11 cellular contexts compared by ENCODE assay signal in the genomic region with DNA sequence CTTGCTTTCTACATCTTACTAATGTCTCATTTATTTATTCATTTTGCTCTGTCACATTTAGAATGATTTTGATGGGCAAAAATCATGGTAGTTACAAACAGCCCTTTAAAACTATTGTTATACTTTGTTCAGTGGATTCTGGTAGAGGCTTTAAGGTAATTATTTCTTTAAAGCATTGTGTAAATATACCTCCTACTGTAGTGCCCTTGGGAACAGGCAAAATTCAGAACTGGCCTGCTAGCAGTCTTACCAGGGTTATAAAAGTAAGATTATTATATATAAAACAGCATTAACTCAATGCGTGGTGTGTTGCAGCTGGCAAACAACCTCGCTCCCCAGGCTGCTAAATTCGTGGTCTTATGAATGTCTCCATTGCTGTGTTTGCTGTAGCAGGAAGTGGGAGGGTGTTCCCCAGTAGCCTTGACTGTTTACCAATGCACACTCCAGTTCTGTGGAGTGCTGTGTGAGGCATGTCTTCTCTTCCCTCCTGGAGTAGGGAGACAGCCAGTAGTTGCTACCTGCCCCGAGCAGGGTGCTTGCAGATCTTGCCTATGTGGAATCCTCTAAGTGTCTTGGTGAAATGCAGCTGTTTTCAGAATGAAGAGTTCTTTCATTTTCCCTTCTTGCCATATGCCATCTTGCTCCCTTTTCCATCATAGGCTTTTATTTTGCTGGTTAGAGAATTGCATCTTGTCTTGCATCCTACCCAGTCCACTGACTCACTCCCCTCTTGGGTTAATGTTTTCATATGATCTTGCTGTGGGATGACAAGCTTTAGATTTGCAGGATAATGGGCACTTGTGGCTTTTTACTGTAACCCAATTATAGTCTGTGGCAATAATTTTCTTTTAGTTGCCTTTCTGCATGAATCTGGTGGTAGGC. TPM values are rescaled to one million over a fixed set of nuclear protein-coding genes. Genes with fewer than 3 reads are reported as not detected.
DNase-seq lines count a peak whose midpoint lies in the region; ATAC-seq and TF ChIP-seq lines count a peak whose summit lies in the region.
"Had no signal": no experiment of that assay in that cellular context is flagged by ENCODE, and none has a peak within 500 bp of the region (broad histone marks: within the 10 kb centered on the region; RNA-seq: fewer than 3 reads in every experiment).

No MANE protein-coding gene starts in this region.

- WGBS in IMR-90 (ENCODE audit: extremely low coverage in 2 of 2, insufficient read length in 1 of 2), 2 experiments: no CpG with 5 or more reads among the region's 4 CpGs
- WGBS in mesenchymal stem cell: 84% methylated on average over 3 of the region's 4 CpGs

- TF ChIP-seq CTCF in IMR-90 (conservative IDR thresholded peaks at IDR 0.05; ENCODE audit: low read depth, low read length): no peak

- no peak overlapping the region for H4K5ac ChIP-seq in IMR-90 (ENCODE audit: low read depth, low read length)

- H3K4me1 Mint-ChIP-seq in activated CD8-positive, alpha-beta T cell treated with anti-CD3 and anti-CD28 coated beads, Interleukin-2, amount 10 ng/mL, durations not matched to agents 7 days and 5 days (ENCODE audit: low read depth): peaks cover 59% of the 10 kb centered on the region

- H3K4ac ChIP-seq in IMR-90 (ENCODE audit: low read depth, low read length) (no peak overlapping the region), mesenchymal stem cell (ENCODE audit: low read depth in 1 of 2, low read length in 2 of 2) (no peak overlapping the region)

- no peak for TF ChIP-seq RAD21 in IMR-90 (IDR thresholded peaks at IDR 0.05; ENCODE audit: low read length)

- H4K91ac ChIP-seq in IMR-90 (ENCODE audit: insufficient read depth, low read depth, low read length): no peak overlapping the region
- no peak overlapping the region for H4K91ac ChIP-seq in mesenchymal stem cell (ENCODE audit: low read length)

- no peak overlapping the region for H2BK20ac ChIP-seq in IMR-90 (ENCODE audit: low read depth, low read length)

- CTCF ChIA-PET in IMR-90 (lab: Yijun Ruan, JAX): no interaction called here
- CTCF ChIA-PET in activated CD8-positive, alpha-beta T cell treated with anti-CD3 and anti-CD28 coated beads, Interleukin-2, amount 10 ng/mL, durations not matched to agents 7 days and 5 days (lab: Charles Lee): interaction anchor here (0.7 to 2.3 kb wide), 5 partner anchors 11 to 41 kb away, joined by 3 to 7 read pairs (median 4); no protein-coding TSS in a partner anchor

- no peaks in the 10 kb centered on the region for H3K27me3 ChIP-seq in IMR-90 (ENCODE audit: control insufficient read depth, insufficient read depth, low read length)
- H3K27me3 ChIP-seq in mesenchymal stem cell (ENCODE audit: control insufficient read depth in 1 of 2, insufficient read depth in 1 of 2, low read length in 2 of 2): no peaks in the 10 kb centered on the region
- H3K27me3 ChIP-seq: esophagus muscularis mucosa had no signal

- H4K8ac ChIP-seq in IMR-90 (ENCODE audit: low read depth in 2 of 2, low read length in 2 of 2) (no peak overlapping the region), mesenchymal stem cell (ENCODE audit: low read length) (no peak overlapping the region)

- peaks cover 18% of the 10 kb centered on the region; the same call in 1 of the 2 replicates for H4K20me1 ChIP-seq in IMR-90 (ENCODE audit: insufficient read depth, low read length)

- no peak overlapping the region for H3K56ac ChIP-seq in IMR-90 (ENCODE audit: extremely low read depth, insufficient read depth, low read length)

- H3K27ac Mint-ChIP-seq in activated CD8-positive, alpha-beta T cell treated with anti-CD3 and anti-CD28 coated beads, Interleukin-2, amount 10 ng/mL, durations not matched to agents 7 days and 5 days: peak overlapping the region; percentile 95

- H3K4me2 ChIP-seq in IMR-90 (ENCODE audit: low read depth, low read length) (no peak overlapping the region), mesenchymal stem cell (ENCODE audit: low read length, poor library complexity, severe bottlenecking) (peak overlapping the region; percentile 34)

- DNase-seq in DMS53 (lab: John Stamatoyannopoulos, UW) (peak; percentile 67), IMR-90 (peak; percentile 40), mesenchymal stem cell (peak; percentile 33), hepatic stellate cell (ENCODE audit: low spot score) (no peak), erythroblast (lab: John Stamatoyannopoulos, UW) (no peak)
- DNase-seq in activated CD8-positive, alpha-beta T cell treated with anti-CD3 and anti-CD28 coated beads, Interleukin-2, amount 10 ng/mL, durations not matched to agents 7 days and 5 days: peak; percentile 54
- DNase-seq: aorta, kidney glomerular epithelial cell, NCI-H526 treated with DMSO at 0.1 percent for 48 hours had no signal

- H3K9ac ChIP-seq in IMR-90 (ENCODE audit: low read depth, low read length): no peak overlapping the region
- no peak overlapping the region for H3K9ac ChIP-seq in mesenchymal stem cell (ENCODE audit: low read length)

- H2AK5ac ChIP-seq in IMR-90 (ENCODE audit: low read depth, low read length) (no peak overlapping the region), mesenchymal stem cell (ENCODE audit: low read length, severe bottlenecking) (no peak overlapping the region)

- H2BK5ac ChIP-seq in IMR-90 (ENCODE audit: low read depth, low read length, poor library complexity, severe bottlenecking) (peak overlapping the region; percentile 2), mesenchymal stem cell (ENCODE audit: low read depth, low read length, poor library complexity, severe bottlenecking) (no peak overlapping the region)

- H3K23ac ChIP-seq in IMR-90 (ENCODE audit: low read depth, low read length) (no peak overlapping the region), mesenchymal stem cell (ENCODE audit: low read length in 2 of 2) (no peak overlapping the region)

- no peak overlapping the region for H2BK120ac ChIP-seq in IMR-90 (ENCODE audit: low read depth, low read length)
- H2BK120ac ChIP-seq in mesenchymal stem cell (ENCODE audit: low read depth, low read length): no peak overlapping the region

- POLR2A ChIA-PET in IMR-90 (lab: Charles Lee; ENCODE audit: unreplicated experiment): no interaction called here
- POLR2A ChIA-PET in activated CD8-positive, alpha-beta T cell treated with anti-CD3 and anti-CD28 coated beads, Interleukin-2, amount 10 ng/mL, durations not matched to agents 7 days and 5 days (lab: Charles Lee): interaction anchor here (0.6 to 3.3 kb wide), 9 partner anchors 8 to 288 kb away, joined by 3 to 16 read pairs (median 4); partner anchors contain the start of gene IGF2R

- H2BK15ac ChIP-seq in IMR-90 (ENCODE audit: low read depth, low read length) (no peak overlapping the region), mesenchymal stem cell (ENCODE audit: low read depth, poor library complexity, severe bottlenecking) (no peak overlapping the region)

- no TSS peak for BruUV-seq in IMR-90 (replicated peaks; lab: Mats Ljungman, UMichigan)

- dilution Hi-C loops in IMR-90 (cut with HindIII; ENCODE audit: low sequenced_read_pairs, unreplicated experiment): no loop called here

- H3K9me3 Mint-ChIP-seq in activated CD8-positive, alpha-beta T cell treated with anti-CD3 and anti-CD28 coated beads, Interleukin-2, amount 10 ng/mL, durations not matched to agents 7 days and 5 days (ENCODE audit: insufficient read depth): no peaks in the 10 kb centered on the region

- intact Hi-C loops in IMR-90 (cut with micrococcal nuclease): no loop called here

- peaks cover 12 to 42% of the 10 kb centered on the region in 2 experiments for H3K79me1 ChIP-seq in IMR-90 (ENCODE audit: low read depth in 1 of 2, low read length in 2 of 2)
- H3K79me1 ChIP-seq in mesenchymal stem cell (replicated peaks; ENCODE audit: low read length, poor library complexity, severe bottlenecking): peaks cover 27% of the 10 kb centered on the region

- H2BK12ac ChIP-seq in mesenchymal stem cell (ENCODE audit: low read length in 2 of 2): no peak overlapping the region

- H3K9me3 ChIP-seq in IMR-90 (ENCODE audit: control insufficient read depth, insufficient read depth, low read length): no peaks in the 10 kb centered on the region
- H3K9me3 ChIP-seq in mesenchymal stem cell (ENCODE audit: control insufficient read depth, low read length): no peaks in the 10 kb centered on the region
- H3K9me3 ChIP-seq: esophagus muscularis mucosa had no signal

- H3K4me1 ChIP-seq in IMR-90 (ENCODE audit: control insufficient read depth, insufficient read depth, low read length) (0 out of 2 replicates have a peak, but pooled peaks cover 2% of the 10 kb centered on the region), mesenchymal stem cell (ENCODE audit: control insufficient read depth, insufficient read depth, low read depth, low read length) (peaks cover 6% of the 10 kb centered on the region)

- peaks cover 6% of the 10 kb centered on the region for H3K9me1 ChIP-seq in IMR-90 (ENCODE audit: insufficient read depth, low read length)

- no peak for TF ChIP-seq POLR2A in IMR-90 (IDR thresholded peaks at IDR 0.05; ENCODE audit: low read depth, low read length)
- TF ChIP-seq POLR2A in erythroblast (IDR thresholded peaks at IDR 0.05; ENCODE audit: low read length): no peak

- H2AFZ ChIP-seq in IMR-90 (replicated peaks; ENCODE audit: low read length, poor library complexity) (no peak overlapping the region), mesenchymal stem cell (ENCODE audit: low read depth, low read length) (no peak overlapping the region)

- ATAC-seq in IMR-90 (ENCODE audit: low read depth) (peak; percentile 40; the same call in 1 of the 2 replicates), GM19397 (IDR thresholded peaks at IDR 0.05; ENCODE audit: unreplicated experiment) (no peak)
- peak; percentile 40 for ATAC-seq in activated CD8-positive, alpha-beta T cell treated with anti-CD3 and anti-CD28 coated beads, Interleukin-2, amount 10 ng/mL, durations not matched to agents 7 days and 5 days

- in situ Hi-C loops in IMR-90 (cut with MboI; ENCODE audit: low sequenced_read_pairs): no loop called here

- H3K18ac ChIP-seq in IMR-90 (ENCODE audit: low read depth, low read length): no peak overlapping the region
- H3K18ac ChIP-seq in mesenchymal stem cell (ENCODE audit: low read depth in 1 of 2, low read length in 2 of 2): no peak overlapping the region

- H3K27ac ChIP-seq in IMR-90 (ENCODE audit: insufficient read depth, low read length) (no peak overlapping the region), mesenchymal stem cell (ENCODE audit: low read length, poor library complexity, severe bottlenecking) (peak overlapping the region; percentile 15)
- H3K27ac ChIP-seq: esophagus muscularis mucosa had no signal

- H3K4me3 Mint-ChIP-seq in activated CD8-positive, alpha-beta T cell treated with anti-CD3 and anti-CD28 coated beads, Interleukin-2, amount 10 ng/mL, durations not matched to agents 7 days and 5 days: peak overlapping the region; percentile 65

- 0 out of 2 replicates have a peak overlapping the region, but pooled peaks have one; percentile 52 for H3K14ac ChIP-seq in IMR-90 (replicated peaks; ENCODE audit: low read depth, low read length)
- no peak overlapping the region for H3K14ac ChIP-seq in mesenchymal stem cell (ENCODE audit: low read length in 2 of 2)

- peaks cover 74% of the 10 kb centered on the region for H3K36me3 Mint-ChIP-seq in activated CD8-positive, alpha-beta T cell treated with anti-CD3 and anti-CD28 coated beads, Interleukin-2, amount 10 ng/mL, durations not matched to agents 7 days and 5 days (ENCODE audit: low read depth)

- no peak overlapping the region for H3K4me3 ChIP-seq in IMR-90 (ENCODE audit: insufficient read depth, low read depth, low read length)
- H3K4me3 ChIP-seq in mesenchymal stem cell (ENCODE audit: insufficient read depth in 1 of 2, low read depth in 1 of 2, low read length in 2 of 2): no peak overlapping the region
- H3K4me3 ChIP-seq: esophagus muscularis mucosa had no signal

- H2AK9ac ChIP-seq in IMR-90 (replicated peaks; ENCODE audit: low read depth, low read length, poor library complexity): peak overlapping the region; percentile 20

- H3K36me3 ChIP-seq in IMR-90 (ENCODE audit: control insufficient read depth, insufficient read depth, low read length) (peaks cover 25% of the 10 kb centered on the region), mesenchymal stem cell (ENCODE audit: control insufficient read depth in 1 of 2, insufficient read depth in 2 of 2, low read depth in 1 of 2, low read length in 2 of 2) (peaks cover 21 to 54% of the 10 kb centered on the region in 2 experiments)

- H3K27me3 Mint-ChIP-seq in activated CD8-positive, alpha-beta T cell treated with anti-CD3 and anti-CD28 coated beads, Interleukin-2, amount 10 ng/mL, durations not matched to agents 7 days and 5 days (ENCODE audit: low read depth): no peaks in the 10 kb centered on the region

RNA-seq across cellular contexts. Expression of gene IGF2R, which starts 45.3 kb away (rescaled TPM):
- total RNA-seq in IMR-90 (2012; rRNA removed): 33.2 and 38.6 TPM in 2 replicates
- polyA plus RNA-seq in IMR-90 (2012; rRNA removed): 37.2 and 41.4 TPM in 2 replicates
- polyA plus RNA-seq in IMR-90 (2012; cell fraction: cytosol; rRNA removed): 20.4 and 27.1 TPM in 2 replicates
- 24.9 and 43.2 TPM in 2 replicates for polyA plus RNA-seq in IMR-90 (2012; cell fraction: nucleus; rRNA removed; ENCODE audit: low replicate concordance)
- 10 to 100 TPM; 57.4 to 59.8 TPM for total RNA-seq in activated CD8-positive, alpha-beta T cell treated with anti-CD3 and anti-CD28 coated beads, Interleukin-2, amount 10 ng/mL, durations not matched to agents 7 days and 5 days
- polyA plus RNA-seq in mesenchymal stem cell (2013, experiment 1 of 2): 109 TPM
- polyA plus RNA-seq in mesenchymal stem cell (2013, experiment 2 of 2): 99.8 TPM

Comparison
In these comparisons a context has a peak if more than half of its experiments do, and no peak if none do; other contexts are left out.
1. DNase-seq: peak in DMS53 (single experiment), IMR-90 (single experiment), activated CD8-positive, alpha-beta T cell treated with anti-CD3 and anti-CD28 coated beads, Interleukin-2, amount 10 ng/mL, durations not matched to agents 7 days and 5 days (single experiment) and mesenchymal stem cell (single experiment); none in hepatic stellate cell (single experiment) and erythroblast (0 of 2).